In the genomic region with DNA sequence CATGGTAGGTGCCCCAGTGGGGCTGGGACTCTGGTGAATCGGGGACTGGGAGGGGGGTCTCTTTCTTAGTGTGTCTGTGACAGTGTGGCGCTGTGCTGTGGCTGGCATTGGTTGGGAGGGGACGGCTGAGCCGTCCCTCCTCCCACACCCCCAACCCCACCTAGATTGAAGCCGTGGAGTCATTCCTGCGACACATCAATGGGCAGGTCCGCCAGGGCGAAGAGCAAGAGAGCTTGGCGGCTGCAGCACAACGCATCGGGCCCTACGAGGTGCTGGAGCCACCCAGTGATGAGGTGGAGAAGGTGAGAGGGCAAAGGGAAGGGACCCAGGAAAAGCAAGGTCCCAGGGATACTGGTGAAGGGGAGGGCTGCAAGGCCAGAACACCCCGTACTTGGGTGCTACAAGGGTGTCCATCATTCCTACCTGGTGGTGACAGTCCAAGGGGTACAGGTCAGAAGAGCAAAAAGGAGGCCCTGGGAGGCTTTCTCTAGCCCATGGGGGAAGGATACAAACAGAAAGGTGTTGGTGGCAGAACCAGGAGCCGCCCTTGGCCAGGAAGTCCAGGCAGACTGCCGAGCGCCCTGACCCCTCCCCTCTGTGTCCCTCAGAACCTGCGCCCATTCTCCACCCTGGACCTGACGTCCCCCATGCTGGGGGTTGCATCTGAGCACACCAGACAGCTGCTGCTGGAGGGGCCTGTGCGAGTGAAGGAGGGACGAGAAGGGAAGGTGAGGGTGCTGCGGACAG, we compare ENCODE assay signal across 27 cellular contexts. TPM values are rescaled to one million over a fixed set of nuclear protein-coding genes. Genes with fewer than 3 reads are reported as not detected.
DNase-seq lines count a peak whose midpoint lies in the region; ATAC-seq and TF ChIP-seq lines count a peak whose summit lies in the region.
"Had no signal": no experiment of that assay in that cellular context is flagged by ENCODE, and none has a peak within 500 bp of the region (broad histone marks: within the 10 kb centered on the region; RNA-seq: fewer than 3 reads in every experiment).

No MANE protein-coding gene starts in this region.

- POLR2A ChIA-PET in MCF 10A (lab: Yijun Ruan, JAX), result no interaction called here
- POLR2A ChIA-PET in activated CD8-positive, alpha-beta T cell treated with anti-CD3 and anti-CD28 coated beads, Interleukin-2, amount 10 ng/mL, durations not matched to agents 7 days and 5 days (lab: Charles Lee), result interaction anchor here (0.5 kb wide), 1 partner anchor 17 kb away, joined by 3 read pairs; no protein-coding TSS in a partner anchor

- no peaks in the 10 kb centered on the region for H3K79me2 ChIP-seq in mammary epithelial cell (ENCODE audit: insufficient read depth, low read length)

- no peak overlapping the region for H2AFZ ChIP-seq in mammary epithelial cell (ENCODE audit: low read depth, low read length)

- BruUV-seq in MCF 10A (replicated peaks; lab: Mats Ljungman, UMichigan) (no TSS peak), mammary epithelial cell (replicated peaks; lab: Mats Ljungman, UMichigan) (no TSS peak)

- H3K27ac Mint-ChIP-seq in MCF 10A (ENCODE audit: low read depth, unreplicated experiment), result peak overlapping the region; percentile 66
- peak overlapping the region; percentile 83 for H3K27ac Mint-ChIP-seq in activated CD8-positive, alpha-beta T cell treated with anti-CD3 and anti-CD28 coated beads, Interleukin-2, amount 10 ng/mL, durations not matched to agents 7 days and 5 days
- no peak overlapping the region for H3K27ac Mint-ChIP-seq in endothelial cell (ENCODE audit: unreplicated experiment)
- no peak overlapping the region for H3K27ac Mint-ChIP-seq in progenitor cell of endocrine pancreas
- H3K27ac Mint-ChIP-seq: activated T-cell treated with anti-CD3 and anti-CD28 coated beads, Interleukin-2, amount 50 U/mL, for 24 hours; IgD-negative memory B cell had no signal

- ATAC-seq in activated CD8-positive, alpha-beta T cell treated with anti-CD3 and anti-CD28 coated beads, Interleukin-2, amount 10 ng/mL, durations not matched to agents 7 days and 5 days, result peak; percentile 33
- ATAC-seq in GM19324 (IDR thresholded peaks at IDR 0.05; ENCODE audit: low FRiP score, unreplicated experiment) (no peak), HG03280 (IDR thresholded peaks at IDR 0.05; ENCODE audit: unreplicated experiment) (no peak)
- ATAC-seq: activated CD4-positive, CD25-positive, alpha-beta regulatory T cell treated with anti-CD3 and anti-CD28 coated beads, Interleukin-2, amount 50 U/mL, for 24 hours; HCT116; Right ventricle myocardium inferior had no signal

- WGBS in mammary epithelial cell (ENCODE audit: low coverage, missing lambda C conversion rate), result 97% methylated on average over 11 of the region's 21 CpGs

- no peaks in the 10 kb centered on the region for H3K36me3 ChIP-seq in mammary epithelial cell (ENCODE audit: insufficient read depth, low read length)
- peaks cover 0 to 40% (median 30%) of the 10 kb centered on the region in 5 donors for H3K36me3 ChIP-seq in subcutaneous abdominal adipose tissue (ENCODE audit: control insufficient read depth in 5 of 5, insufficient read depth in 5 of 5, low read length in 5 of 5)
- H3K36me3 ChIP-seq: ascending aorta, thoracic aorta, vagina had no signal

- H3K36me3 Mint-ChIP-seq in MCF 10A (ENCODE audit: insufficient read depth, unreplicated experiment), result no peaks in the 10 kb centered on the region
- peaks cover 5% of the 10 kb centered on the region for H3K36me3 Mint-ChIP-seq in activated CD8-positive, alpha-beta T cell treated with anti-CD3 and anti-CD28 coated beads, Interleukin-2, amount 10 ng/mL, durations not matched to agents 7 days and 5 days (ENCODE audit: low read depth)
- H3K36me3 Mint-ChIP-seq in endothelial cell (ENCODE audit: low read depth, unreplicated experiment), result peaks cover 8% of the 10 kb centered on the region
- peaks cover 31% of the 10 kb centered on the region for H3K36me3 Mint-ChIP-seq in progenitor cell of endocrine pancreas (ENCODE audit: insufficient read depth)
- H3K36me3 Mint-ChIP-seq: IgD-negative memory B cell had no signal

- H3K27me3 ChIP-seq in mammary epithelial cell (ENCODE audit: insufficient read depth, low read length) (no peaks in the 10 kb centered on the region), subcutaneous abdominal adipose tissue (ENCODE audit: control insufficient read depth in 5 of 5, insufficient read depth in 4 of 5, low read length in 5 of 5) (peaks cover 0 to 3% (median 0%) of the 10 kb centered on the region in 5 donors)
- H3K27me3 ChIP-seq: ascending aorta, vagina had no signal

- H3K27ac ChIP-seq in mammary epithelial cell (ENCODE audit: insufficient read depth, low read depth, low read length) (no peak overlapping the region), subcutaneous abdominal adipose tissue (ENCODE audit: low read depth, low read length) (peak overlapping the region; percentile 99)
- H3K27ac ChIP-seq: ascending aorta, epithelial cell of prostate, thoracic aorta, vagina had no signal

- H3K9ac ChIP-seq in mammary epithelial cell (ENCODE audit: insufficient read depth, low read length) (no peak overlapping the region), subcutaneous abdominal adipose tissue (ENCODE audit: low read length in 5 of 5) (no peak overlapping the region)

- no peak overlapping the region for H3K4me3 ChIP-seq in mammary epithelial cell (replicated peaks in 1 of 3; ENCODE audit: insufficient read depth in 1 of 3, low read depth in 2 of 3, low read length in 3 of 3)
- no peak overlapping the region for H3K4me3 ChIP-seq in subcutaneous abdominal adipose tissue (ENCODE audit: low read depth in 1 of 5, low read length in 5 of 5)
- H3K4me3 ChIP-seq: ascending aorta, thoracic aorta, vagina had no signal

- H3K4me1 ChIP-seq in mammary epithelial cell (ENCODE audit: insufficient read depth, low read length) (peaks cover 10% of the 10 kb centered on the region), subcutaneous abdominal adipose tissue (ENCODE audit: control insufficient read depth in 5 of 5, insufficient read depth in 5 of 5, low read length in 5 of 5) (peaks cover 10 to 62% (median 57%) of the 10 kb centered on the region in 5 donors)

- in situ Hi-C loops in mammary epithelial cell (cut with MboI; ENCODE audit: low sequenced_read_pairs in 2 of 2), result no loop called here

- no peaks in the 10 kb centered on the region for H3K9me3 Mint-ChIP-seq in MCF 10A (ENCODE audit: unreplicated experiment)
- no peaks in the 10 kb centered on the region for H3K9me3 Mint-ChIP-seq in activated CD8-positive, alpha-beta T cell treated with anti-CD3 and anti-CD28 coated beads, Interleukin-2, amount 10 ng/mL, durations not matched to agents 7 days and 5 days (ENCODE audit: insufficient read depth)
- H3K9me3 Mint-ChIP-seq in endothelial cell (ENCODE audit: unreplicated experiment), result no peaks in the 10 kb centered on the region
- H3K9me3 Mint-ChIP-seq in progenitor cell of endocrine pancreas (ENCODE audit: low read depth), result no peaks in the 10 kb centered on the region
- H3K9me3 Mint-ChIP-seq: activated T-cell treated with anti-CD3 and anti-CD28 coated beads, Interleukin-2, amount 50 U/mL, for 24 hours had no signal

- H3K9me3 ChIP-seq in mammary epithelial cell (replicated peaks; ENCODE audit: insufficient read depth, low read length), result no peaks in the 10 kb centered on the region
- no peaks in the 10 kb centered on the region for H3K9me3 ChIP-seq in subcutaneous abdominal adipose tissue (ENCODE audit: control insufficient read depth in 5 of 5, low read length in 5 of 5)
- H3K9me3 ChIP-seq: ascending aorta, thoracic aorta, vagina had no signal

- DNase-seq in MCF 10A (ENCODE audit: unreplicated experiment) (no peak), mammary epithelial cell (no peak), endothelial cell (ENCODE audit: low spot score) (no peak), progenitor cell of endocrine pancreas (ENCODE audit: low spot score, unreplicated experiment) (no peak)
- DNase-seq in activated CD8-positive, alpha-beta T cell treated with anti-CD3 and anti-CD28 coated beads, Interleukin-2, amount 10 ng/mL, durations not matched to agents 7 days and 5 days, result no peak
- DNase-seq: ACHN; activated naive CD4-positive, alpha-beta T cell treated with Interleukin-2 at 50 U/mL for 16 hours; activated T-cell treated with anti-CD3 and anti-CD28 coated beads, Interleukin-2, amount 50 U/mL, for 24 hours; caudate nucleus; NCI-H2081; NCI-H446; nucleus accumbens; OCI-M1 had no signal

- TF ChIP-seq CTCF in MCF 10A (IDR thresholded peaks at IDR 0.05; ENCODE audit: unreplicated experiment), result no peak
- no peak for TF ChIP-seq CTCF in mammary epithelial cell (conservative IDR thresholded peaks at IDR 0.05 in 1 of 2, IDR thresholded peaks at IDR 0.05 in 1 of 2; ENCODE audit: extremely low read depth in 1 of 2, insufficient read depth in 1 of 2, low read depth in 1 of 2, low read length in 2 of 2)
- TF ChIP-seq CTCF in endothelial cell (IDR thresholded peaks at IDR 0.05; ENCODE audit: unreplicated experiment), result no peak
- no peak for TF ChIP-seq CTCF in progenitor cell of endocrine pancreas (IDR thresholded peaks at IDR 0.05; ENCODE audit: unreplicated experiment)

- H3K27me3 Mint-ChIP-seq in MCF 10A (ENCODE audit: insufficient read depth, unreplicated experiment) (no peaks in the 10 kb centered on the region), endothelial cell (ENCODE audit: unreplicated experiment) (peaks cover 14% of the 10 kb centered on the region), progenitor cell of endocrine pancreas (no peaks in the 10 kb centered on the region)
- H3K27me3 Mint-ChIP-seq in activated CD8-positive, alpha-beta T cell treated with anti-CD3 and anti-CD28 coated beads, Interleukin-2, amount 10 ng/mL, durations not matched to agents 7 days and 5 days (ENCODE audit: low read depth), result no peaks in the 10 kb centered on the region
- H3K27me3 Mint-ChIP-seq: activated T-cell treated with anti-CD3 and anti-CD28 coated beads, Interleukin-2, amount 50 U/mL, for 24 hours had no signal

- dilution Hi-C loops in mammary epithelial cell (cut with HindIII; ENCODE audit: low sequenced_read_pairs), result no loop called here

- CTCF ChIA-PET in MCF 10A (lab: Yijun Ruan, JAX) (interaction anchor here (1.1 kb wide), 1 partner anchor 34 kb away, joined by 5 read pairs; no protein-coding TSS in a partner anchor), mammary epithelial cell (lab: Charles Lee; ENCODE audit: low non-redundant PET) (no interaction called here)
- CTCF ChIA-PET in activated CD8-positive, alpha-beta T cell treated with anti-CD3 and anti-CD28 coated beads, Interleukin-2, amount 10 ng/mL, durations not matched to agents 7 days and 5 days (lab: Charles Lee), result no interaction called here

- intact Hi-C loops in MCF 10A (cut with micrococcal nuclease) (no loop called here), mammary epithelial cell (cut with micrococcal nuclease) (no loop called here)

- no peak overlapping the region for H3K4me3 Mint-ChIP-seq in MCF 10A (ENCODE audit: unreplicated experiment)
- peak overlapping the region; percentile 59 for H3K4me3 Mint-ChIP-seq in activated CD8-positive, alpha-beta T cell treated with anti-CD3 and anti-CD28 coated beads, Interleukin-2, amount 10 ng/mL, durations not matched to agents 7 days and 5 days
- H3K4me3 Mint-ChIP-seq in endothelial cell (ENCODE audit: unreplicated experiment), result peak overlapping the region; percentile 47
- no peak overlapping the region for H3K4me3 Mint-ChIP-seq in progenitor cell of endocrine pancreas (ENCODE audit: low read depth)
- H3K4me3 Mint-ChIP-seq: activated T-cell treated with anti-CD3 and anti-CD28 coated beads, Interleukin-2, amount 50 U/mL, for 24 hours; IgD-negative memory B cell had no signal

- no peak overlapping the region for H3K4me2 ChIP-seq in mammary epithelial cell (ENCODE audit: insufficient read depth, low read depth, low read length)

- peaks cover 12% of the 10 kb centered on the region for H3K4me1 Mint-ChIP-seq in MCF 10A (ENCODE audit: insufficient read depth, unreplicated experiment)
- H3K4me1 Mint-ChIP-seq in activated CD8-positive, alpha-beta T cell treated with anti-CD3 and anti-CD28 coated beads, Interleukin-2, amount 10 ng/mL, durations not matched to agents 7 days and 5 days (ENCODE audit: low read depth), result peaks cover 39% of the 10 kb centered on the region
- H3K4me1 Mint-ChIP-seq in endothelial cell (ENCODE audit: unreplicated experiment), result peaks cover 34% of the 10 kb centered on the region
- H3K4me1 Mint-ChIP-seq in progenitor cell of endocrine pancreas (ENCODE audit: low read depth), result peaks cover 4% of the 10 kb centered on the region

- H4K20me1 ChIP-seq in mammary epithelial cell (ENCODE audit: insufficient read depth, low read length), result no peaks in the 10 kb centered on the region

RNA-seq across cellular contexts. Expression of a gene that starts 7.4 kb away (rescaled TPM):
- total RNA-seq in MCF 10A (2022) (not detected in 2 replicates), mammary epithelial cell (1 to 10 TPM; 2.2 to 3.3 TPM), endothelial cell (ENCODE audit: unreplicated experiment) (1.9 TPM), progenitor cell of endocrine pancreas (40.5 and 44.0 TPM in 2 replicates)
- 2.1 TPM for polyA plus RNA-seq in mammary epithelial cell
- not detected for polyA minus RNA-seq in mammary epithelial cell
- under 1 TPM in 1 of 2 experiments, not detected in 1; 0.47 TPM for total RNA-seq in activated CD8-positive, alpha-beta T cell treated with anti-CD3 and anti-CD28 coated beads, Interleukin-2, amount 10 ng/mL, durations not matched to agents 7 days and 5 days
- total RNA-seq: ascending aorta, dermis microvascular lymphatic vessel endothelial cell, lung microvascular endothelial cell had no signal
- polyA plus RNA-seq: BJ, IgD-negative memory B cell had no signal

RNA-seq across cellular contexts. Expression of a gene that starts 24.0 kb away (rescaled TPM):
- total RNA-seq in MCF 10A (2022), result 103 and 110 TPM in 2 replicates
- total RNA-seq in mammary epithelial cell, result 100 to 1,000 TPM; 107 to 195 TPM
- 87.6 TPM for polyA plus RNA-seq in mammary epithelial cell
- polyA minus RNA-seq in mammary epithelial cell, result 191 TPM
- total RNA-seq in activated CD8-positive, alpha-beta T cell treated with anti-CD3 and anti-CD28 coated beads, Interleukin-2, amount 10 ng/mL, durations not matched to agents 7 days and 5 days, result 10 to 100 TPM; 58.8 to 63.4 TPM
- total RNA-seq in endothelial cell (ENCODE audit: unreplicated experiment), result 125 TPM
- total RNA-seq in progenitor cell of endocrine pancreas, result 67.5 and 68.8 TPM in 2 replicates

RNA-seq across cellular contexts. Expression of a gene that starts 57.5 kb away (rescaled TPM):
- total RNA-seq in MCF 10A (2022), result 136 and 139 TPM in 2 replicates
- total RNA-seq in mammary epithelial cell, result 100 to 1,000 TPM; 171 to 202 TPM
- 174 TPM for polyA plus RNA-seq in mammary epithelial cell
- polyA minus RNA-seq in mammary epithelial cell, result 383 TPM
- 1 to 10 TPM in 1 of 2 experiments, under 1 TPM in 1; 0.47 to 1.5 TPM for total RNA-seq in activated CD8-positive, alpha-beta T cell treated with anti-CD3 and anti-CD28 coated beads, Interleukin-2, amount 10 ng/mL, durations not matched to agents 7 days and 5 days
- 2.2 TPM for total RNA-seq in endothelial cell (ENCODE audit: unreplicated experiment)
- total RNA-seq in progenitor cell of endocrine pancreas, result 14.3 and 23.1 TPM in 2 replicates
- polyA plus RNA-seq: IgD-negative memory B cell had no signal

Comparison
In these comparisons a context has a peak if more than half of its experiments do, and no peak if none do; other contexts are left out.
1. H3K27ac Mint-ChIP-seq: peak in MCF 10A (single experiment) and activated CD8-positive, alpha-beta T cell treated with anti-CD3 and anti-CD28 coated beads, Interleukin-2, amount 10 ng/mL, durations not matched to agents 7 days and 5 days (single experiment); none in endothelial cell (single experiment) and progenitor cell of endocrine pancreas (single experiment).
2. H3K4me3 Mint-ChIP-seq: peak in activated CD8-positive, alpha-beta T cell treated with anti-CD3 and anti-CD28 coated beads, Interleukin-2, amount 10 ng/mL, durations not matched to agents 7 days and 5 days (single experiment) and endothelial cell (single experiment); none in MCF 10A (single experiment) and progenitor cell of endocrine pancreas (single experiment).